In genomic region chr16:15142107-15142506, GRCh38 we compare ENCODE assay signal across 8 cellular contexts. TPM values are rescaled to one million over a fixed set of nuclear protein-coding genes. Genes with fewer than 3 reads are reported as not detected.
A peak's percentile ranks its signal among the peaks of the same experiment; 100 is the strongest.
DNase-seq lines count a peak whose midpoint lies in the region; ATAC-seq, FAIRE-seq and TF ChIP-seq lines count a peak whose summit lies in the region.
"Not testable (repeated sequence)": the region's sequence is repeated elsewhere in the genome, so short reads cannot be mapped to it uniquely, and the experiment has no call there.

No MANE protein-coding gene starts in this region.

- H3K9me1 ChIP-seq in keratinocyte (ENCODE audit: control insufficient read depth, extremely low read depth, insufficient read depth, low read length) = not testable (repeated sequence)

- intact Hi-C loops in psoas muscle (cut with DNase I); upper lobe of right lung (cut with DNase I): not testable (repeated sequence)

- FAIRE-seq in keratinocyte (lab: Jason Lieb, UNC) = peak; percentile 9

- H3K9me3 Mint-ChIP-seq in HFFc6; central memory CD8-positive, alpha-beta T cell: not testable (repeated sequence)

- TF ChIP-seq POLR2A in gastroesophageal sphincter (IDR thresholded peaks at IDR 0.05) = not testable (repeated sequence)

- peaks cover 5 to 82% (median 64%) of the 10 kb centered on the region in 3 donors for H3K4me1 ChIP-seq in gastroesophageal sphincter
- H3K4me1 ChIP-seq in keratinocyte (ENCODE audit: control insufficient read depth, extremely low read depth, insufficient read depth, low read length) = peaks cover 46% of the 10 kb centered on the region
- peaks cover 50% of the 10 kb centered on the region for H3K4me1 ChIP-seq in psoas muscle
- peaks cover 55% of the 10 kb centered on the region for H3K4me1 ChIP-seq in stomach smooth muscle (ENCODE audit: control insufficient read depth, insufficient read depth, low read length)
- peaks cover 15% of the 10 kb centered on the region for H3K4me1 ChIP-seq in upper lobe of right lung

- H3K36me3 Mint-ChIP-seq in HFFc6 (ENCODE audit: low read depth); central memory CD8-positive, alpha-beta T cell (ENCODE audit: insufficient read depth): not testable (repeated sequence)

- dilution Hi-C loops in keratinocyte (cut with MboI; ENCODE audit: extremely low pct_ligation_motif_present, low sequenced_read_pairs) = not testable (repeated sequence)

- DNase-seq in HFFc6; central memory CD8-positive, alpha-beta T cell (ENCODE audit: low spot score in 2 of 2); keratinocyte (ENCODE audit: low read depth, low spot score); psoas muscle: not testable (repeated sequence)
- peak; percentile 44 for DNase-seq in activated CD8-positive, alpha-beta memory T cell treated with anti-CD3 and anti-CD28 coated beads, Interleukin-2, amount 50 U/mL, for 48 hours
- peak; percentile 33 for DNase-seq in upper lobe of right lung

- H3K27ac ChIP-seq in gastroesophageal sphincter (peak overlapping the region; percentile 74 to 96 (median 96)), psoas muscle (peak overlapping the region; percentile 93), stomach smooth muscle (ENCODE audit: low read length) (peak overlapping the region; percentile 89)
- H3K27ac ChIP-seq in keratinocyte (ENCODE audit: control insufficient read depth, insufficient read depth, low read length); upper lobe of right lung: not testable (repeated sequence)

- not testable (repeated sequence) for H2AFZ ChIP-seq in keratinocyte (ENCODE audit: control insufficient read depth, low read length)

- ATAC-seq in central memory CD8-positive, alpha-beta T cell (replicated peaks; ENCODE audit: extremely low read depth, poor library complexity, severe bottlenecking); gastroesophageal sphincter; psoas muscle; upper lobe of right lung: not testable (repeated sequence)

- H3K4me3 ChIP-seq in gastroesophageal sphincter (peak overlapping the region; percentile 8 to 35), psoas muscle (peak overlapping the region; percentile 30), stomach smooth muscle (ENCODE audit: low read length in 2 of 2) (peak overlapping the region in 1 of 2 donors; percentile 58)
- not testable (repeated sequence) for H3K4me3 ChIP-seq in keratinocyte (ENCODE audit: control insufficient read depth in 2 of 3, extremely low read depth in 1 of 3, insufficient read depth in 2 of 3, low read depth in 1 of 3, low read length in 3 of 3); upper lobe of right lung

- H3K36me3 ChIP-seq in gastroesophageal sphincter; keratinocyte (ENCODE audit: control insufficient read depth in 2 of 2, extremely low read depth in 1 of 2, insufficient read depth in 2 of 2, low read length in 2 of 2); psoas muscle (ENCODE audit: insufficient read depth in 1 of 2, low read depth in 1 of 2); stomach smooth muscle (ENCODE audit: control insufficient read depth in 2 of 2, insufficient read depth in 2 of 2, low read length in 2 of 2); upper lobe of right lung: not testable (repeated sequence)

- not testable (repeated sequence) for H3K27me3 Mint-ChIP-seq in HFFc6 (ENCODE audit: insufficient read depth); central memory CD8-positive, alpha-beta T cell

- not testable (repeated sequence) for H3K9ac ChIP-seq in keratinocyte (ENCODE audit: control insufficient read depth, extremely low read depth, insufficient read depth, low read length)
- peak overlapping the region in 1 of 2 donors; percentile 48 for H3K9ac ChIP-seq in stomach smooth muscle (ENCODE audit: low read length in 2 of 2)

- peaks cover 25% of the 10 kb centered on the region for H3K4me1 Mint-ChIP-seq in HFFc6 (ENCODE audit: low read depth)
- H3K4me1 Mint-ChIP-seq in central memory CD8-positive, alpha-beta T cell = not testable (repeated sequence)

- H3K4me3 Mint-ChIP-seq in HFFc6; central memory CD8-positive, alpha-beta T cell: not testable (repeated sequence)

- H3K79me2 ChIP-seq in keratinocyte (ENCODE audit: control insufficient read depth, insufficient read depth, low read length) = peaks cover 27% of the 10 kb centered on the region

- not testable (repeated sequence) for H3K27me3 ChIP-seq in gastroesophageal sphincter; keratinocyte (ENCODE audit: control insufficient read depth, extremely low read depth, insufficient read depth, low read length); psoas muscle (ENCODE audit: insufficient read depth in 3 of 3, low read length in 2 of 3); stomach smooth muscle (ENCODE audit: control insufficient read depth in 1 of 2, insufficient read depth in 2 of 2, low read length in 2 of 2); upper lobe of right lung

- H3K27ac Mint-ChIP-seq in HFFc6 = peak overlapping the region; percentile 51; the same call in 1 of the 2 replicates
- H3K27ac Mint-ChIP-seq in central memory CD8-positive, alpha-beta T cell (ENCODE audit: low read depth) = peak overlapping the region; percentile 71

- not testable (repeated sequence) for H3K9me3 ChIP-seq in gastroesophageal sphincter; keratinocyte (ENCODE audit: control insufficient read depth, low read depth, low read length); psoas muscle; stomach smooth muscle (ENCODE audit: control insufficient read depth in 2 of 2, low read length in 2 of 2); upper lobe of right lung

- H4K20me1 ChIP-seq in keratinocyte (ENCODE audit: control insufficient read depth, extremely low read depth, insufficient read depth, low read length) = not testable (repeated sequence)

- not testable (repeated sequence) for TF ChIP-seq CTCF in HFFc6 (IDR thresholded peaks at IDR 0.05); gastroesophageal sphincter (IDR thresholded peaks at IDR 0.05); keratinocyte (optimal IDR thresholded peaks at IDR 0.05 in 1 of 3, IDR thresholded peaks at IDR 0.05 in 1 of 3, conservative IDR thresholded peaks at IDR 0.05 in 1 of 3; ENCODE audit: extremely low read depth in 1 of 3, insufficient read depth in 2 of 3, low read length in 3 of 3); psoas muscle (IDR thresholded peaks at IDR 0.05); upper lobe of right lung (IDR thresholded peaks at IDR 0.05)

- no CpG with 5 or more reads among the region's 9 CpGs for WGBS in gastroesophageal sphincter (ENCODE audit: low coverage in 1 of 2), 2 donors
- 22 to 33% (median 33%) methylated on average over 8 to 9 of the region's 9 CpGs for WGBS in psoas muscle, 3 donors

- not testable (repeated sequence) for TF ChIP-seq EP300 in gastroesophageal sphincter (IDR thresholded peaks at IDR 0.05)

- not testable (repeated sequence) for H3K4me2 ChIP-seq in keratinocyte (ENCODE audit: control insufficient read depth, extremely low read depth, insufficient read depth, low read depth, low read length)

RNA-seq across cellular contexts. Expression of gene RRN3, which starts 48.0 kb away (rescaled TPM):
- total RNA-seq in HFFc6 (2021; fragmentation: NEBNext Ultra II Directional; extraction: Animal tissue kit (Norgen Biotek cat#: 25700)) = 10 to 100 TPM; 27.8 to 36.3 (median 31.3) TPM
- total RNA-seq in gastroesophageal sphincter (10 to 100 TPM; 27.9 to 42.3 (median 31.1) TPM), psoas muscle (10 to 100 TPM; 30.8 to 54.9 (median 54.4) TPM), upper lobe of right lung (27.6 TPM)
- polyA plus RNA-seq in keratinocyte (40.7 to 60.3 TPM (median 53.1 TPM) in 3 replicates), psoas muscle (10 to 100 TPM; 19.9 to 49.5 (median 22.4) TPM)
- 39.3 TPM for polyA plus RNA-seq in keratinocyte (2011; ENCODE audit: low read depth)
- 28.6 and 54.5 TPM in 2 replicates for polyA plus RNA-seq in keratinocyte (2011; cell fraction: cytosol; rRNA removed)
- polyA plus RNA-seq in keratinocyte (2011; cell fraction: nucleus; rRNA removed) = 58.2 and 67.4 TPM in 2 replicates
- 29.2 and 30.9 TPM in 2 replicates for polyA plus RNA-seq in keratinocyte (2012; ENCODE audit: low replicate concordance)
- polyA minus RNA-seq in keratinocyte = 27.3 to 74.1 TPM (median 65.7 TPM) in 3 replicates
- polyA minus RNA-seq in keratinocyte (2011; cell fraction: cytosol; rRNA and poly(A)+ RNA removed) = 44.7 TPM
- 42.6 and 79.0 TPM in 2 replicates for polyA minus RNA-seq in keratinocyte (2011; cell fraction: nucleus; rRNA and poly(A)+ RNA removed)
